12 cellular contexts compared by ENCODE assay signal in the genomic region with DNA sequence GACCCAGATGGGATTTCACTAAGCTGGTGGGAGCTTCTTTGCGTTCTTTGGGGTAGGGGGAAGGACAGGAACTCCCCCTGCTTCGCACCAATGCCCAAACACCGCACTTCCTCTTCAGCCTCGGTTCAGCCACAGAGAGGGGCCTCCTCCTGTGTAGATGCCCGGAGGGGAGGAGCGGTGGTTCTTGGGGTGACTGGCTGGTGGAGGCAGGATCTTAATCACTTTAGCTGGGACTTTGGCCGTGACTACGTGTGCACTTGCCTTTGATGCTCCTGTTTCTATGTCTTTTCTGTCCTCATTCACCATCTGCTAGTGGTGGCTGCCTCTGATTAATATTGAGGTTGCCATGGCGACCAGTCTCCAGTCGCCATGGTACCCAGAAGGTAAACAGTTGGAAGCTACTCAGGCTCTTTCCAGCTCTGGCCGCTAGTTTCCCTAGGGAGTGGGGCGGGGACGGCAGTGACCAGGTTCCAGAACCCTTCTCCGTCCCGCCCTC. TPM values are rescaled to one million over a fixed set of nuclear protein-coding genes. Genes with fewer than 3 reads are reported as not detected.
DNase-seq lines count a peak whose midpoint lies in the region; ATAC-seq and TF ChIP-seq lines count a peak whose summit lies in the region.
"Had no signal": no experiment of that assay in that cellular context is flagged by ENCODE, and none has a peak within 500 bp of the region (broad histone marks: within the 10 kb centered on the region; RNA-seq: fewer than 3 reads in every experiment).

No MANE protein-coding gene starts in this region.

- peaks cover 1 to 12% (median 6%) of the 10 kb centered on the region in 3 experiments; a peak in 4 of 7 replicates for H3K36me3 Mint-ChIP-seq in H9 (ENCODE audit: insufficient read depth in 1 of 3, low read depth in 3 of 3)
- no peaks in the 10 kb centered on the region for H3K36me3 Mint-ChIP-seq in CD8-positive, alpha-beta T cell

- H3K4me1 Mint-ChIP-seq in H9, result peaks cover 18 to 24% of the 10 kb centered on the region in 2 experiments
- peaks cover 13% of the 10 kb centered on the region for H3K4me1 Mint-ChIP-seq in CD8-positive, alpha-beta T cell (ENCODE audit: low read depth)

- peak overlapping the region; percentile 56 to 76; a peak in 3 of 5 replicates for H3K4me3 Mint-ChIP-seq in H9
- no peak overlapping the region for H3K4me3 Mint-ChIP-seq in CD8-positive, alpha-beta T cell

- no peak overlapping the region for H2AK5ac ChIP-seq in H9 (ENCODE audit: insufficient read length, low read length)

- no peak overlapping the region for H3K56ac ChIP-seq in H9 (ENCODE audit: insufficient read length, low read depth, low read length)

- CTCF ChIA-PET in CD8-positive, alpha-beta T cell (lab: Charles Lee), result no interaction called here

- H2AFZ ChIP-seq in H9 (ENCODE audit: low read length), result no peak overlapping the region
- no peak overlapping the region for H2AFZ ChIP-seq in hepatocyte

- no peak overlapping the region for H2BK20ac ChIP-seq in H9 (ENCODE audit: low read depth, low read length, poor library complexity, severe bottlenecking)

- no CpG with 5 or more reads among the region's 15 CpGs for WGBS in H9 (ENCODE audit: extremely low coverage, insufficient read length, low lambda C conversion rate)
- WGBS in hepatocyte (ENCODE audit: low lambda C conversion rate, missing lambda C conversion rate), result 21% methylated on average over 15 of the region's 15 CpGs

- no peaks in the 10 kb centered on the region for H3K79me2 ChIP-seq in H9 (ENCODE audit: insufficient read depth, low read length)
- no peaks in the 10 kb centered on the region for H3K79me2 ChIP-seq in hepatocyte

- peaks cover 85% of the 10 kb centered on the region for H3K27me3 Mint-ChIP-seq in H9 (ENCODE audit: low read depth)
- peaks cover 69% of the 10 kb centered on the region for H3K27me3 Mint-ChIP-seq in CD8-positive, alpha-beta T cell (ENCODE audit: low read depth)

- no peak overlapping the region for H3K23ac ChIP-seq in H9 (ENCODE audit: insufficient read length, low read depth, low read length)

- intact Hi-C loops in CD8-positive, alpha-beta T cell (cut with DNase I, micrococcal nuclease), result no loop called here

- no peak overlapping the region for H2BK5ac ChIP-seq in H9 (ENCODE audit: insufficient read length, low read length)

- peaks cover 21% of the 10 kb centered on the region for H3K23me2 ChIP-seq in H9 (ENCODE audit: insufficient read length, low read depth, low read length, poor library complexity, severe bottlenecking)

- no peak overlapping the region for H3K4ac ChIP-seq in H9 (ENCODE audit: low read depth, low read length)

- H3K27ac ChIP-seq in H9 (ENCODE audit: insufficient read length, low read depth, low read length) (no peak overlapping the region), hepatocyte (no peak overlapping the region)
- no peak overlapping the region for H3K27ac ChIP-seq in CD8-positive, alpha-beta T cell (ENCODE audit: low read depth, low read length)
- H3K27ac ChIP-seq: adrenal gland, lower lobe of right lung had no signal

- no peaks in the 10 kb centered on the region for H3K9me3 ChIP-seq in H9 (ENCODE audit: control insufficient read depth, low read depth, low read length)
- H3K9me3 ChIP-seq in iPS-15b (ENCODE audit: control insufficient read depth, insufficient read depth, low read length), result no peaks in the 10 kb centered on the region
- no peaks in the 10 kb centered on the region for H3K9me3 ChIP-seq in CD8-positive, alpha-beta T cell (ENCODE audit: low read length)
- H3K9me3 ChIP-seq in hepatocyte (ENCODE audit: low read depth), result no peaks in the 10 kb centered on the region
- H3K9me3 ChIP-seq: adrenal gland, lower lobe of right lung had no signal

- H3K4me1 ChIP-seq in H9 (ENCODE audit: insufficient read depth, low read length) (no peaks in the 10 kb centered on the region), iPS-15b (ENCODE audit: control insufficient read depth, insufficient read depth, low read length) (peaks cover 8% of the 10 kb centered on the region), hepatocyte (ENCODE audit: insufficient read depth) (peaks cover 3% of the 10 kb centered on the region)
- H3K4me1 ChIP-seq in CD8-positive, alpha-beta T cell (ENCODE audit: insufficient read depth, low read length), result peaks cover 3% of the 10 kb centered on the region

- DNase-seq in Ammon's horn (ENCODE audit: low spot score) (peak; percentile 68), H9 (peak; percentile 75), NCI-H748 (lab: John Stamatoyannopoulos, UW; ENCODE audit: unreplicated experiment) (peak; percentile 94), hepatocyte (ENCODE audit: low spot score) (no peak), GM19238 (ENCODE audit: insufficient read length, low spot score) (no peak)
- no peak for DNase-seq in CD8-positive, alpha-beta T cell
- DNase-seq: activated CD4-positive, alpha-beta T cell treated with anti-CD3 and anti-CD28 coated beads for 4 hours; erythroblast; lower lobe of right lung had no signal

- H2BK12ac ChIP-seq in H9 (ENCODE audit: insufficient read length, low read depth, low read length), result no peak overlapping the region

- no peaks in the 10 kb centered on the region for H3K79me1 ChIP-seq in H9 (ENCODE audit: insufficient read depth, low read depth, low read length, poor library complexity, severe bottlenecking)

- H3K9me3 Mint-ChIP-seq in H9, result peaks cover 11 to 13% of the 10 kb centered on the region in 2 experiments
- H3K9me3 Mint-ChIP-seq in CD8-positive, alpha-beta T cell, result peaks cover 2% of the 10 kb centered on the region

- no peak overlapping the region for H2BK120ac ChIP-seq in H9 (ENCODE audit: low read depth, low read length, poor library complexity, severe bottlenecking)

- peak overlapping the region; percentile 48 for H3K18ac ChIP-seq in H9 (ENCODE audit: insufficient read length, low read depth, low read length)

- H3K4me2 ChIP-seq in H9 (ENCODE audit: insufficient read depth, insufficient read length, low read length) (peak overlapping the region; percentile 76), hepatocyte (no peak overlapping the region)

- ATAC-seq in GM19455 (IDR thresholded peaks at IDR 0.05; ENCODE audit: unreplicated experiment), result no peak
- ATAC-seq in CD8-positive, alpha-beta T cell, result no peak
- ATAC-seq: lower lobe of right lung had no signal

- peaks cover 42% of the 10 kb centered on the region for H3K27me3 ChIP-seq in H9 (ENCODE audit: insufficient read depth, low read length)
- peaks cover 76% of the 10 kb centered on the region for H3K27me3 ChIP-seq in iPS-15b (ENCODE audit: control insufficient read depth, insufficient read depth, low read length)
- H3K27me3 ChIP-seq in CD8-positive, alpha-beta T cell (ENCODE audit: insufficient read depth, low read length), result peaks cover 37% of the 10 kb centered on the region
- H3K27me3 ChIP-seq in hepatocyte, result peaks cover 81% of the 10 kb centered on the region

- no peak overlapping the region; a peak in 1 of 7 replicates for H3K27ac Mint-ChIP-seq in H9
- H3K27ac Mint-ChIP-seq in CD8-positive, alpha-beta T cell, result no peak overlapping the region

- H4K20me1 ChIP-seq in H9 (ENCODE audit: control insufficient read depth, insufficient read depth, insufficient read length) (no peaks in the 10 kb centered on the region), hepatocyte (ENCODE audit: insufficient read depth, poor library complexity, severe bottlenecking) (no peaks in the 10 kb centered on the region)

- H3K14ac ChIP-seq in H9 (ENCODE audit: insufficient read depth, low read length), result peak overlapping the region; percentile 44; the same call in 1 of the 2 replicates

- H2BK15ac ChIP-seq in H9 (ENCODE audit: low read depth, low read length), result no peak overlapping the region

- H3K36me3 ChIP-seq in iPS-15b (ENCODE audit: control insufficient read depth, insufficient read depth, low read length) (no peaks in the 10 kb centered on the region), hepatocyte (replicated peaks; ENCODE audit: insufficient read depth, low read depth) (no peaks in the 10 kb centered on the region)
- H3K36me3 ChIP-seq in CD8-positive, alpha-beta T cell (ENCODE audit: insufficient read depth, low read length), result no peaks in the 10 kb centered on the region
- H3K36me3 ChIP-seq: adrenal gland, lower lobe of right lung had no signal

- no peak overlapping the region for H3K9ac ChIP-seq in H9 (ENCODE audit: extremely low read depth, insufficient read length, low read length)
- no peak overlapping the region for H3K9ac ChIP-seq in iPS-15b (ENCODE audit: low read depth, low read length)

- H3T11ph ChIP-seq in H9 (ENCODE audit: low read length), result no peak overlapping the region

- no peak overlapping the region for H4K5ac ChIP-seq in H9 (ENCODE audit: insufficient read length, low read depth, low read length)

- no peak overlapping the region for H4K91ac ChIP-seq in H9 (ENCODE audit: insufficient read length, low read depth, low read length)

- no peaks in the 10 kb centered on the region for H3K9me2 ChIP-seq in hepatocyte (replicated peaks; ENCODE audit: insufficient read depth)

- peak overlapping the region; percentile 60 for H3K4me3 ChIP-seq in iPS-15b (ENCODE audit: low read depth, low read length)
- H3K4me3 ChIP-seq in CD8-positive, alpha-beta T cell (ENCODE audit: low read depth, low read length), result no peak overlapping the region
- H3K4me3 ChIP-seq in hepatocyte, result no peak overlapping the region
- H3K4me3 ChIP-seq: adrenal gland, lower lobe of right lung had no signal

- no peak overlapping the region for H4K8ac ChIP-seq in H9 (replicated peaks; ENCODE audit: insufficient read length, low read depth, low read length)

- POLR2A ChIA-PET in CD8-positive, alpha-beta T cell (lab: Charles Lee), result no interaction called here

- TF ChIP-seq CTCF in H9 (conservative IDR thresholded peaks at IDR 0.05) (no peak), hepatocyte (IDR thresholded peaks at IDR 0.05; ENCODE audit: poor library complexity) (no peak)
- TF ChIP-seq CTCF in CD8-positive, alpha-beta T cell (IDR thresholded peaks at IDR 0.05), result no peak

RNA-seq across cellular contexts. Expression of gene CNGA3, which starts 1.9 kb away (rescaled TPM):
- not detected in 2 replicates for total RNA-seq in H9 (2021)
- total RNA-seq in CD8-positive, alpha-beta T cell, result not detected
- 0.04 and 0.13 TPM in 2 replicates for total RNA-seq in hepatocyte
- polyA plus RNA-seq in hepatocyte, result not detected in 2 replicates

Comparison
In these comparisons a context has a peak if more than half of its experiments do, and no peak if none do; other contexts are left out.
1. DNase-seq: peak in Ammon's horn (single experiment), H9 (single experiment) and NCI-H748 (single experiment); none in CD8-positive, alpha-beta T cell (0 of 7), hepatocyte (single experiment) and GM19238 (single experiment).